ENCODE assay signal across 1 cellular context in the genomic region with DNA sequence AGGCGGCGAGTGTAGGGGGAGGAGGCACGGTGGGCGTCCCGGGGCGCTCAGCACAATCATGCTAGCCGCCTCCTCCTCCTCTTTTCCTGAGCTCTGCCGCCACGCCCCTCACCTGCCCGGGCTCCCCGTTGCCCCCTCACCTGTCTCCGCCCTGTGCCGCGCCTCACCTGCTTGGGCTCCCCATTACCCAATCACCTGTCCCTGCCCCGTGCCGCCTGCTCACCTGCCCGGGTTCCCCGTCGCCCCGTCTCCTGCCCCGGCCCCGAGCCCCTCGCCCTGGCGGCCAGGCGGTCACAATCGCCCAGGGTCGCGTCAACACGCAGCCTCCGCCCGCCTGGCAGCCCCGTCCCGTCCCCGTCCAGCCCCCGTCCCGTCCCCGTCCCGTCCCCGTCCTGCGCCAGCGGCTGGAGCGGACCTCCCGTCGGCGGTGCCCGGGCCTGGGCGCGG.
TF ChIP-seq lines count a peak whose summit lies in the region.

A gene with protein sequence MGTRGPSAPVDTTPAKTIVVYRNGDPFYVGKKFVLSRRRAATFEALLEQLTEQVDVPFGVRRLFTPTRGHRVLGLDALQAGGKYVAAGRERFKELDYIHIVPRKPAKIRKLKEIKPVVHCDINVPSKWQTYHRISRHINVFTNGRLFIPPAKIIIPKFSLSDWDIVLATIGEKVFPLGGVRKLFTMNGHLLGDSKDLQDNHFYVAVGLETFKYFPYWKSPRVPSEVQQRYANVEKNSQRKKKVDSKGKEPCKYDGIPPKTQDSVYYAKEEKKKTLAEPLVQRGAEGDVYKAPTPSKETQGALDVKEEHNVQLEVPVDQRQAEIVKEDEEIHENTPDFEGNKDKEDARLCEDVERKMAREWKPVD (plus strand): TSS at position 340 of the 447 bp plus-strand sequence. CDS start 177 bp downstream, outside the sequence.

TF ChIP-seq in WTC11, 78 proteins besides CTCF, POLR2A, EP300 and RAD21 (continued from another document):
- TF ChIP-seq, protein P1, sequence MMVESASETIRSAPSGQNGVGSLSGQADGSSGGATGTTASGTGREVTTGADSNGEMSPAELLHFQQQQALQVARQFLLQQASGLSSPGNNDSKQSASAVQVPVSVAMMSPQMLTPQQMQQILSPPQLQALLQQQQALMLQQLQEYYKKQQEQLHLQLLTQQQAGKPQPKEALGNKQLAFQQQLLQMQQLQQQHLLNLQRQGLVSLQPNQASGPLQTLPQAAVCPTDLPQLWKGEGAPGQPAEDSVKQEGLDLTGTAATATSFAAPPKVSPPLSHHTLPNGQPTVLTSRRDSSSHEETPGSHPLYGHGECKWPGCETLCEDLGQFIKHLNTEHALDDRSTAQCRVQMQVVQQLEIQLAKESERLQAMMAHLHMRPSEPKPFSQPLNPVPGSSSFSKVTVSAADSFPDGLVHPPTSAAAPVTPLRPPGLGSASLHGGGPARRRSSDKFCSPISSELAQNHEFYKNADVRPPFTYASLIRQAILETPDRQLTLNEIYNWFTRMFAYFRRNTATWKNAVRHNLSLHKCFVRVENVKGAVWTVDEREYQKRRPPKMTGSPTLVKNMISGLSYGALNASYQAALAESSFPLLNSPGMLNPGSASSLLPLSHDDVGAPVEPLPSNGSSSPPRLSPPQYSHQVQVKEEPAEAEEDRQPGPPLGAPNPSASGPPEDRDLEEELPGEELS (CRISPR knock-in tag; IDR thresholded peaks at IDR 0.05): no peak
- TF ChIP-seq CREB1 (CRISPR knock-in tag; IDR thresholded peaks at IDR 0.05) (no peak), GTF2I (CRISPR knock-in tag; conservative IDR thresholded peaks at IDR 0.05) (no peak), NFYB (CRISPR knock-in tag; conservative IDR thresholded peaks at IDR 0.05; ENCODE audit: low read depth) (no peak)
TF ChIP-seq in WTC11: peak in this region for 0.
